In the genomic region with DNA sequence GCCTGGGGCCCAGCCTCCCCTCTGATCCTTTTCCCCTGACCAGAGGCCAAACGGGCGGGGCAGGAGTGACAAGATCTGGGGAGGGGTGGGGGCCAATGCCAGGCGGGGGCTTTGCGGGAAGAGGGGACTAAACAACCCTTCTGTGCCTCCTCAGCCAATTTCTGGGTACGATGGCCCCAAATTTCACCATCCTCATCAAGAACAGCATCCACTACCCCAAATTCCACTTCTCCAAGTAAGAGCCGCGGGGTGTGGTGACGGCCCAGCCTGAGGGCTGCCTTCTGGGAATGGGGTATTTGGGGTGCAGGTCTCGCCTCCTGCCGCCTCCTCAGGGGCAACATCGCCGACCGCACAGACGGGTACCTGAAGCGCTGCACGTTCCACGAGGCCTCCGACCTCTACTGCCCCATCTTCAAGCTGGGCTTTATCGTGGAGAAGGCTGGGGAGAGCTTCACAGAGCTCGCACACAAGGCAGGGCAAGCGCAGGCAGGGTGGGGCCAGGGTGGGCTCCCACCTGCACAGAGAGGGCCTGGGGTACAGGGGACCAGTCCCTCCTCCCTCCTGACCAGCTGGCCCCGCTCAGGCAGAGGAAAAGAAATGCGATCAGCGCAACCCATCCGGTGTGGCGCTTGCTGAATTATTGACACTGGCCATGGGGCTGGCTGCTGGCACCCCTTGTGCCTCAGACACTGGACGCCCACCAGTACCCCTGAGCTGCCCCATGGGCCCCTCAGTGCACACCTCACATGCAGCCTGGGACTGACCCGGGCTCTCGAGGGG, we compare ENCODE assay signal across 20 cellular contexts. TPM values are rescaled to one million over a fixed set of nuclear protein-coding genes. Genes with fewer than 3 reads are reported as not detected.
"Had no signal": no experiment of that assay in that cellular context is flagged by ENCODE, and none has a peak within 500 bp of the region (broad histone marks: within the 10 kb centered on the region; RNA-seq: fewer than 3 reads in every experiment).

No MANE protein-coding gene starts in this region.

- ATAC-seq: gastroesophageal sphincter, heart left ventricle, pancreas, sciatic nerve had no signal

- H3K9me3 ChIP-seq: pancreas had no signal

- H3K9ac ChIP-seq: neural progenitor cell had no signal

- H3K27ac Mint-ChIP-seq: activated naive CD4-positive, alpha-beta T cell treated with anti-CD3 and anti-CD28 coated beads, Interleukin-2, amount 50 U/mL, for 24 hours; neural progenitor cell had no signal

- H3K4me3 ChIP-seq: esophagus muscularis mucosa, heart left ventricle, left ventricle myocardium inferior, neural progenitor cell, pancreas, smooth muscle cell had no signal

- DNase-seq: activated CD4-positive, CD25-positive, alpha-beta regulatory T cell treated with anti-CD3 and anti-CD28 coated beads, Interleukin-2, amount 50 U/mL, for 72 hours; activated gamma-delta T cell; amniotic stem cell; dermis blood vessel endothelial cell; effector memory CD4-positive, alpha-beta T cell; heart left ventricle; left ventricle myocardium inferior; stimulated activated CD4-positive, alpha-beta T cell treated with anti-CD3 and anti-CD28 coated beads, Interleukin-4, amount 100 ng/mL, for 1 hour had no signal

- H3K27ac ChIP-seq: heart left ventricle, left ventricle myocardium inferior, neural progenitor cell, pancreas, VCaP had no signal

- H3K36me3 ChIP-seq: neural progenitor cell, pancreas had no signal

- H2AFZ ChIP-seq: neural progenitor cell had no signal

- H3K9me3 Mint-ChIP-seq: activated naive CD4-positive, alpha-beta T cell treated with anti-CD3 and anti-CD28 coated beads, Interleukin-2, amount 50 U/mL, for 24 hours had no signal

- H3K4me3 Mint-ChIP-seq: activated naive CD4-positive, alpha-beta T cell treated with anti-CD3 and anti-CD28 coated beads, Interleukin-2, amount 50 U/mL, for 24 hours; neural progenitor cell had no signal

- H3K4me1 ChIP-seq: neural progenitor cell, pancreas had no signal

- H3K4me2 ChIP-seq: neural progenitor cell, smooth muscle cell had no signal

RNA-seq across cellular contexts. Expression of a gene that starts 1.7 kb away (rescaled TPM):
- total RNA-seq: chondrocyte, endothelial cell of umbilical vein, heart left ventricle, kidney epithelial cell, left ventricle myocardium inferior, sciatic nerve, smooth muscle cell had no signal
- polyA plus RNA-seq: endothelial cell of umbilical vein, heart left ventricle, smooth muscle cell had no signal

RNA-seq across cellular contexts. Expression of a gene that starts 9.9 kb away (rescaled TPM):
- total RNA-seq: chondrocyte, esophagus muscularis mucosa, gastroesophageal sphincter, heart left ventricle, kidney epithelial cell, left ventricle myocardium inferior, pancreas, sciatic nerve, smooth muscle cell, ureter had no signal
- polyA plus RNA-seq: heart left ventricle, smooth muscle cell had no signal
